Comparison of ENCODE assay signal across 11 cellular contexts in genomic region chr1:20152599-20152930, GRCh38. TPM values are rescaled to one million over a fixed set of nuclear protein-coding genes. Genes with fewer than 3 reads are reported as not detected.
A peak's percentile ranks its signal among the peaks of the same experiment; 100 is the strongest.
DNase-seq lines count a peak whose midpoint lies in the region; ATAC-seq and TF ChIP-seq lines count a peak whose summit lies in the region.
"Had no signal": no experiment of that assay in that cellular context is flagged by ENCODE, and none has a peak within 500 bp of the region (broad histone marks: within the 10 kb centered on the region; RNA-seq: fewer than 3 reads in every experiment).

No MANE protein-coding gene starts in this region.

- DNase-seq in CD4-positive, alpha-beta T cell = no peak
- no peak for DNase-seq in central memory CD8-positive, alpha-beta T cell (ENCODE audit: low spot score in 2 of 2)
- DNase-seq in mesendoderm (no peak), amniotic stem cell (lab: John Stamatoyannopoulos, UW) (no peak)
- DNase-seq: esophagus squamous epithelium had no signal

- no peak overlapping the region for H3K27ac Mint-ChIP-seq in CD4-positive, alpha-beta T cell
- no peak overlapping the region for H3K27ac Mint-ChIP-seq in central memory CD8-positive, alpha-beta T cell (ENCODE audit: low read depth)

- no peaks in the 10 kb centered on the region for H3K9me3 Mint-ChIP-seq in CD4-positive, alpha-beta T cell
- no peaks in the 10 kb centered on the region for H3K9me3 Mint-ChIP-seq in central memory CD8-positive, alpha-beta T cell

- no peak overlapping the region for H3K18ac ChIP-seq in mesendoderm (ENCODE audit: low read length)

- no peak overlapping the region for H3K9ac ChIP-seq in HUES48 (ENCODE audit: low read depth, low read length)
- H3K9ac ChIP-seq in neural cell (ENCODE audit: low read length) = peak overlapping the region; percentile 25
- no peak overlapping the region for H3K9ac ChIP-seq in mesendoderm (ENCODE audit: low read length)

- WGBS in mesendoderm (ENCODE audit: extremely low coverage, insufficient coverage, low lambda C conversion rate) = no CpG with 5 or more reads among the region's 7 CpGs

- POLR2A ChIA-PET in CD4-positive, alpha-beta T cell (lab: Charles Lee) = interaction anchor here (0.8 kb wide), 1 partner anchor 9 kb away, joined by 3 read pairs; no protein-coding TSS in a partner anchor

- ATAC-seq in CD4-positive, alpha-beta T cell (ENCODE audit: poor library complexity) = no peak
- no peak for ATAC-seq in central memory CD8-positive, alpha-beta T cell (replicated peaks; ENCODE audit: extremely low read depth, poor library complexity, severe bottlenecking)
- ATAC-seq in GM21390 (IDR thresholded peaks at IDR 0.05; ENCODE audit: unreplicated experiment) (no peak), GM21515 (IDR thresholded peaks at IDR 0.05; ENCODE audit: unreplicated experiment) (no peak)

- no peak overlapping the region for H2BK15ac ChIP-seq in mesendoderm (replicated peaks; ENCODE audit: low read depth)

- H2BK120ac ChIP-seq in mesendoderm (ENCODE audit: low read depth, low read length) = no peak overlapping the region

- H4K20me1 ChIP-seq in neural cell (ENCODE audit: insufficient read depth) = no peaks in the 10 kb centered on the region

- no peak overlapping the region for H4K8ac ChIP-seq in mesendoderm (ENCODE audit: low read depth, low read length)

- H3K36me3 ChIP-seq in HUES48 (ENCODE audit: control insufficient read depth, insufficient read depth, low read length) = no peaks in the 10 kb centered on the region
- H3K36me3 ChIP-seq in neural cell (ENCODE audit: insufficient read depth, low read length) = no peaks in the 10 kb centered on the region
- no peaks in the 10 kb centered on the region for H3K36me3 ChIP-seq in mesendoderm (ENCODE audit: control insufficient read depth, insufficient read depth, low read length)
- H3K36me3 ChIP-seq: esophagus squamous epithelium, SJSA1 had no signal

- H3K4ac ChIP-seq in mesendoderm (ENCODE audit: low read depth, low read length) = no peak overlapping the region

- intact Hi-C loops in CD4-positive, alpha-beta T cell (cut with DNase I, micrococcal nuclease) = loop anchor here (1.0 to 10.0 kb wide), 6 partner anchors 43 to 435 kb away; no protein-coding TSS in a partner anchor

- no peak overlapping the region for H2AFZ ChIP-seq in neural cell (ENCODE audit: low read depth, low read length)

- H3K9me2 ChIP-seq in neural cell (ENCODE audit: insufficient read depth, low read length) = no peaks in the 10 kb centered on the region

- no peaks in the 10 kb centered on the region for H3K79me1 ChIP-seq in mesendoderm (ENCODE audit: low read length)

- no peak for TF ChIP-seq RAD21 in neural cell (conservative IDR thresholded peaks at IDR 0.05)

- no peaks in the 10 kb centered on the region for H3K27me3 Mint-ChIP-seq in CD4-positive, alpha-beta T cell
- no peaks in the 10 kb centered on the region for H3K27me3 Mint-ChIP-seq in central memory CD8-positive, alpha-beta T cell

- no peaks in the 10 kb centered on the region for H3K36me3 Mint-ChIP-seq in CD4-positive, alpha-beta T cell (ENCODE audit: low read depth)
- peaks cover 3% of the 10 kb centered on the region for H3K36me3 Mint-ChIP-seq in central memory CD8-positive, alpha-beta T cell (ENCODE audit: insufficient read depth)

- no peaks in the 10 kb centered on the region for H3F3A ChIP-seq in neural cell (ENCODE audit: insufficient read depth, low read length, poor library complexity, severe bottlenecking)

- CTCF ChIA-PET in CD4-positive, alpha-beta T cell (lab: Charles Lee) = interaction anchor here (0.6 to 2.4 kb wide), 14 partner anchors 10 to 239 kb away, joined by 3 to 18 read pairs (median 4); no protein-coding TSS in a partner anchor

- no peaks in the 10 kb centered on the region for H3K9me3 ChIP-seq in CD4-positive, alpha-beta T cell (ENCODE audit: control insufficient read depth, low read length)
- H3K9me3 ChIP-seq in HUES48 (ENCODE audit: control insufficient read depth, insufficient read depth, low read length) (no peaks in the 10 kb centered on the region), neural cell (ENCODE audit: low read length) (no peaks in the 10 kb centered on the region)
- H3K9me3 ChIP-seq: SJSA1 had no signal

- no peaks in the 10 kb centered on the region for H3K79me2 ChIP-seq in neural cell (replicated peaks; ENCODE audit: insufficient read depth, low read length)
- H3K79me2 ChIP-seq in mesendoderm (ENCODE audit: control insufficient read depth, insufficient read depth, low read length) = no peaks in the 10 kb centered on the region

- peak; percentile 51 for TF ChIP-seq CTCF in CD4-positive, alpha-beta T cell (IDR thresholded peaks at IDR 0.05)
- no peak for TF ChIP-seq CTCF in neural cell (IDR thresholded peaks at IDR 0.05; ENCODE audit: poor library complexity, severe bottlenecking)

- H3K4me1 ChIP-seq in HUES48 (ENCODE audit: control insufficient read depth, insufficient read depth, low read length) (peaks cover 10% of the 10 kb centered on the region), mesendoderm (ENCODE audit: control insufficient read depth, low read depth, low read length) (no peaks in the 10 kb centered on the region)

- peaks cover 12% of the 10 kb centered on the region for H3K4me1 Mint-ChIP-seq in CD4-positive, alpha-beta T cell (ENCODE audit: low read depth)
- H3K4me1 Mint-ChIP-seq in central memory CD8-positive, alpha-beta T cell = peaks cover 17% of the 10 kb centered on the region

- H3K4me3 Mint-ChIP-seq in CD4-positive, alpha-beta T cell = peak overlapping the region; percentile 81
- H3K4me3 Mint-ChIP-seq in central memory CD8-positive, alpha-beta T cell = peak overlapping the region; percentile 71

- no peak overlapping the region for H4K5ac ChIP-seq in mesendoderm (ENCODE audit: low read length)

- H2AK5ac ChIP-seq in mesendoderm (ENCODE audit: low read length) = no peak overlapping the region

- H3K56ac ChIP-seq in mesendoderm (ENCODE audit: low read length) = no peak overlapping the region

- H3K4me2 ChIP-seq in neural cell (ENCODE audit: low read length) = no peak overlapping the region
- no peak overlapping the region for H3K4me2 ChIP-seq in mesendoderm (ENCODE audit: low read length)

- H2BK5ac ChIP-seq in mesendoderm (ENCODE audit: low read length) = no peak overlapping the region

- no peak overlapping the region for H3K27ac ChIP-seq in CD4-positive, alpha-beta T cell (ENCODE audit: low read depth, low read length)
- H3K27ac ChIP-seq in HUES48 (ENCODE audit: low read depth, low read length) (peak overlapping the region; percentile 37), neural cell (ENCODE audit: low read length) (no peak overlapping the region), mesendoderm (ENCODE audit: low read depth, low read length) (no peak overlapping the region)
- H3K27ac ChIP-seq: SJSA1 had no signal

- H3K27me3 ChIP-seq in CD4-positive, alpha-beta T cell (ENCODE audit: control insufficient read depth, insufficient read depth, low read length) = no peaks in the 10 kb centered on the region
- H3K27me3 ChIP-seq in HUES48 (ENCODE audit: control insufficient read depth, insufficient read depth, low read length) (no peaks in the 10 kb centered on the region), neural cell (ENCODE audit: insufficient read depth, low read depth, low read length) (no peaks in the 10 kb centered on the region), mesendoderm (ENCODE audit: insufficient read depth, low read length, poor library complexity) (no peaks in the 10 kb centered on the region)
- H3K27me3 ChIP-seq: SJSA1 had no signal

- no peak for TF ChIP-seq EP300 in neural cell (conservative IDR thresholded peaks at IDR 0.05; ENCODE audit: poor library complexity, severe bottlenecking)

- no peak overlapping the region for H3K23ac ChIP-seq in mesendoderm (ENCODE audit: low read length)

- H3K4me3 ChIP-seq in HUES48 (ENCODE audit: low read depth, low read length) = no peak overlapping the region
- peak overlapping the region; percentile 56 for H3K4me3 ChIP-seq in neural cell (ENCODE audit: low read length)
- H3K4me3 ChIP-seq in mesendoderm (ENCODE audit: low read length) = no peak overlapping the region
- H3K4me3 ChIP-seq: SJSA1 had no signal

TF ChIP-seq in neural cell, 6 proteins besides CTCF, POLR2A, EP300 and RAD21 (continues in another document):
- no peak for TF ChIP-seq MXI1 (conservative IDR thresholded peaks at IDR 0.05; ENCODE audit: poor library complexity, severe bottlenecking)

RNA-seq across cellular contexts. Expression of gene PLA2G2F, which starts 13.4 kb away (rescaled TPM):
- total RNA-seq in CD4-positive, alpha-beta T cell = not detected
- not detected in 2 replicates for polyA plus RNA-seq in neural cell
- polyA minus RNA-seq in neural cell = not detected in 2 replicates
- not detected for polyA plus RNA-seq in mesendoderm (2013, experiment 1 of 2)
- not detected for polyA plus RNA-seq in mesendoderm (2013, experiment 2 of 2)
- total RNA-seq: SJSA1 had no signal

RNA-seq across cellular contexts. Expression of gene PLA2G2D, which starts 33.2 kb away (rescaled TPM):
- total RNA-seq in CD4-positive, alpha-beta T cell = not detected
- polyA plus RNA-seq in neural cell = not detected in 2 replicates
- not detected in 2 replicates for polyA minus RNA-seq in neural cell
- not detected for polyA plus RNA-seq in mesendoderm (2013, experiment 1 of 2)
- polyA plus RNA-seq in mesendoderm (2013, experiment 2 of 2) = not detected
- total RNA-seq: lower leg skin, SJSA1 had no signal

RNA-seq across cellular contexts. Expression of gene UBXN10, which starts 33.3 kb away (rescaled TPM):
- total RNA-seq in CD4-positive, alpha-beta T cell = under 1 TPM; 0.22 to 0.44 TPM
- 0.64 and 0.82 TPM in 2 replicates for polyA plus RNA-seq in neural cell
- 1.5 TPM in 2 replicates for polyA minus RNA-seq in neural cell
- polyA plus RNA-seq in mesendoderm (2013, experiment 1 of 2) = 0.38 TPM
- 0.43 TPM for polyA plus RNA-seq in mesendoderm (2013, experiment 2 of 2)
- total RNA-seq: SJSA1 had no signal

RNA-seq across cellular contexts. Expression of gene PLA2G2C, which starts 33.8 kb away (rescaled TPM):
- total RNA-seq in CD4-positive, alpha-beta T cell = not detected
- not detected in 2 replicates for polyA plus RNA-seq in neural cell
- polyA minus RNA-seq in neural cell = not detected in 2 replicates
- not detected for polyA plus RNA-seq in mesendoderm (2013, experiment 1 of 2)
- not detected for polyA plus RNA-seq in mesendoderm (2013, experiment 2 of 2)
- total RNA-seq: SJSA1 had no signal
